In the genomic region with DNA sequence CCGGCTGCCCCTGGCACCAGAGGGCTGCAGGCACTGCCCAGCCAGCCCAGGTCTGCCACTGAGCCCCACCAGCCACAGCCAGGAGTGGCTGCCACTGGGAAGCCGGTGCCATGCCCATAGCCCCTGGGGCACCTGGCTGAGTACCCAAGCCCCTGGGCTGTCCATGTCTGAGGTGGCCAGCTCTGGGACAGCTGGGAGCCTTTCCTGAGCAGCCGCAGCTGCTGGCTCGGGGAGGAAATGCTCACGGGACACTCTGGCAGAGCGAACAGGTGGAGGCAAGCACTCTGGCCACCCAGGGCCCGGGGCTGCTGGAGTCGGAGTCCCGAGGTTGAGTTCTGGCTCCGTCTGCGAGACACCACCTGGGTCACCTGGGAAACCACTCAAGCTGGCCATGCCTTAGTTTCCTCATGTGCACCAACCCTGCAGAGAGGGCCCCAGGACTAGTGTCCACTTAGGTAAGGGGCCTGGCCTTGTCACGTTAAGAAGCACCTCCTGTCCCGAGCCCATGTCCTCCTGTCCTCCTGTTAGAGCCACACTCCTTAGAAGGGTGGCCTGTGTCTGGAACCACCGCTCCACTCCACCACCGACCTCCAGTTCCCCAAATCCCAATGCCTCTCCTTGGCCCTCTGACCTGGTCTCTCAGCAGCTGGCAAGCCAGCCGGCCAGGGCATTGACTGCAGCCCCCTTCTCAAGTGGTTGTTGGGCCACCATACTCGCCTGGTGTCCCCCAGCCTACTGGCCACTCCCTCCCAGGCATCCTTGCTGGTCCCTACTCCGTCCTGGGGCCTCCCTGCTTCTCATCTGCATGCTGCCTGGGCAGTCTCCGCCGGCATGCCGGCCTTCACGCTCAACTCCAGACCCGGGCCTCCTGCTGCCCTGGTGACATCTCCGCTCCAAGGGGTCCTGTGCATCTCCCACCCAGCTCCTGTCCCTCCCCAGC, we compare ENCODE assay signal across 14 cellular contexts.
"Had no signal": no experiment of that assay in that cellular context is flagged by ENCODE, and none has a peak within 500 bp of the region (broad histone marks: within the 10 kb centered on the region; RNA-seq: fewer than 3 reads in every experiment).

No MANE protein-coding gene starts in this region.

- H3K27ac Mint-ChIP-seq: effector memory CD8-positive, alpha-beta T cell had no signal

- H3K4me3 ChIP-seq: gastroesophageal sphincter, uterus had no signal

- H3K27me3 ChIP-seq: gastroesophageal sphincter, uterus had no signal

- ATAC-seq: activated CD4-positive, CD25-positive, alpha-beta regulatory T cell treated with anti-CD3 and anti-CD28 coated beads, Interleukin-2, amount 50 U/mL, for 24 hours; effector memory CD8-positive, alpha-beta T cell; gastroesophageal sphincter; naive thymus-derived CD4-positive, alpha-beta T cell had no signal

- H3K27me3 Mint-ChIP-seq: effector memory CD8-positive, alpha-beta T cell; naive thymus-derived CD4-positive, alpha-beta T cell had no signal

- FAIRE-seq: keratinocyte had no signal

- H3K9me3 ChIP-seq: gastroesophageal sphincter, uterus had no signal

- H3K4me3 Mint-ChIP-seq: effector memory CD8-positive, alpha-beta T cell; naive thymus-derived CD4-positive, alpha-beta T cell; T-helper 2 cell treated with Interferon-gamma antibody and Interleukin-4, amounts not matched to agents 5 μg/mL and 100 μg/mL, for 36 hours had no signal

- H3K36me3 ChIP-seq: uterus had no signal

- H3K36me3 Mint-ChIP-seq: naive thymus-derived CD4-positive, alpha-beta T cell had no signal

- H3K4me1 ChIP-seq: uterus had no signal

- DNase-seq: activated CD4-positive, alpha-beta T cell treated with anti-CD3 and anti-CD28 coated beads, Interleukin-2, amount 50 U/mL, for 48 hours; activated T-cell treated with anti-CD3 and anti-CD28 coated beads, Interleukin-2, amount 50 U/mL, for 48 hours; effector memory CD8-positive, alpha-beta T cell; midbrain; naive thymus-derived CD4-positive, alpha-beta T cell; occipital lobe; stimulated activated CD4-positive, alpha-beta T cell treated with anti-CD3 and anti-CD28 coated beads, Interleukin-15, amount 100 ng/mL, for 24 hours; stimulated activated CD4-positive, alpha-beta T cell treated with anti-CD3 and anti-CD28 coated beads, Interleukin-4, amount 100 ng/mL, for 4 hours; SW 1271; uterus had no signal

- H3K27ac ChIP-seq: gastroesophageal sphincter, uterus had no signal

- H3K9me3 Mint-ChIP-seq: effector memory CD8-positive, alpha-beta T cell; naive thymus-derived CD4-positive, alpha-beta T cell; T-helper 2 cell treated with Interferon-gamma antibody and Interleukin-4, amounts not matched to agents 5 μg/mL and 100 μg/mL, for 36 hours had no signal
